ENCODE assay signal across 1 cellular context in the genomic region with DNA sequence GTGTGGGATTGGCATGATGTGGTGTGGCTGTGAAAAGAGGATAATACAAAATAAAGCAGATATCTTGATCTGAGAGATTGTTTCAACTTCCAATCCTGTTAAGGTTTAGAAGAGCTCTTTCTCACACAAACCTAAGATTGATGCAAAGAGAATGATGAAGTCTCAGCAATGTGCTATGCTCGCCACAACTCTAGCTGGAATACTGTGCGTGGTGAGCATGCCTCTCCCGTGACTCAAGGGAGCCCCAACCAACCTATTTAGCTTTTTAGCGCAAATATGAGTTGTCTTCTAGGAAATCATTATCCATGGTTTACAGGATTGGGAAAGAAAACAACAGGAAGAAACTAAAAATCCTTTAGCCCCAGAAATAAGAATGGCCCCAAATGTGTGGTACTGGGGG.
TF ChIP-seq lines count a peak whose summit lies in the region.

No MANE protein-coding gene starts in this region.

TF ChIP-seq in IMR-90, 13 proteins besides CTCF, POLR2A, EP300 and RAD21 (continued from another document):
- TF ChIP-seq, protein P1, sequence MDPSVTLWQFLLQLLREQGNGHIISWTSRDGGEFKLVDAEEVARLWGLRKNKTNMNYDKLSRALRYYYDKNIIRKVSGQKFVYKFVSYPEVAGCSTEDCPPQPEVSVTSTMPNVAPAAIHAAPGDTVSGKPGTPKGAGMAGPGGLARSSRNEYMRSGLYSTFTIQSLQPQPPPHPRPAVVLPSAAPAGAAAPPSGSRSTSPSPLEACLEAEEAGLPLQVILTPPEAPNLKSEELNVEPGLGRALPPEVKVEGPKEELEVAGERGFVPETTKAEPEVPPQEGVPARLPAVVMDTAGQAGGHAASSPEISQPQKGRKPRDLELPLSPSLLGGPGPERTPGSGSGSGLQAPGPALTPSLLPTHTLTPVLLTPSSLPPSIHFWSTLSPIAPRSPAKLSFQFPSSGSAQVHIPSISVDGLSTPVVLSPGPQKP (IDR thresholded peaks at IDR 0.05; ENCODE audit: borderline replicate concordance, low read depth, low read length) = no peak
- TF ChIP-seq, protein P2, sequence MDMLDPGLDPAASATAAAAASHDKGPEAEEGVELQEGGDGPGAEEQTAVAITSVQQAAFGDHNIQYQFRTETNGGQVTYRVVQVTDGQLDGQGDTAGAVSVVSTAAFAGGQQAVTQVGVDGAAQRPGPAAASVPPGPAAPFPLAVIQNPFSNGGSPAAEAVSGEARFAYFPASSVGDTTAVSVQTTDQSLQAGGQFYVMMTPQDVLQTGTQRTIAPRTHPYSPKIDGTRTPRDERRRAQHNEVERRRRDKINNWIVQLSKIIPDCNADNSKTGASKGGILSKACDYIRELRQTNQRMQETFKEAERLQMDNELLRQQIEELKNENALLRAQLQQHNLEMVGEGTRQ (IDR thresholded peaks at IDR 0.05; ENCODE audit: low read depth, low read length) = no peak
- TF ChIP-seq SMC3 (IDR thresholded peaks at IDR 0.05; ENCODE audit: low read depth, low read length) (no peak), RFX5 (IDR thresholded peaks at IDR 0.05; ENCODE audit: low read depth, low read length) (no peak), MXI1 (IDR thresholded peaks at IDR 0.05; ENCODE audit: borderline replicate concordance, low read depth, low read length) (no peak), CHD1 (IDR thresholded peaks at IDR 0.05; ENCODE audit: low read depth, low read length) (no peak), NFE2L2 (IDR thresholded peaks at IDR 0.05; ENCODE audit: low read depth, low read length) (no peak), RCOR1 (IDR thresholded peaks at IDR 0.05; ENCODE audit: insufficient replicate concordance, low read length) (no peak), MAZ (IDR thresholded peaks at IDR 0.05; ENCODE audit: borderline replicate concordance, low read depth, low read length) (no peak), FOS (IDR thresholded peaks at IDR 0.05; ENCODE audit: low read depth, low read length) (no peak), MAFK (IDR thresholded peaks at IDR 0.05; ENCODE audit: low read depth, low read length) (no peak)
